ENCODE assay signal across 9 cellular contexts in the genomic region with DNA sequence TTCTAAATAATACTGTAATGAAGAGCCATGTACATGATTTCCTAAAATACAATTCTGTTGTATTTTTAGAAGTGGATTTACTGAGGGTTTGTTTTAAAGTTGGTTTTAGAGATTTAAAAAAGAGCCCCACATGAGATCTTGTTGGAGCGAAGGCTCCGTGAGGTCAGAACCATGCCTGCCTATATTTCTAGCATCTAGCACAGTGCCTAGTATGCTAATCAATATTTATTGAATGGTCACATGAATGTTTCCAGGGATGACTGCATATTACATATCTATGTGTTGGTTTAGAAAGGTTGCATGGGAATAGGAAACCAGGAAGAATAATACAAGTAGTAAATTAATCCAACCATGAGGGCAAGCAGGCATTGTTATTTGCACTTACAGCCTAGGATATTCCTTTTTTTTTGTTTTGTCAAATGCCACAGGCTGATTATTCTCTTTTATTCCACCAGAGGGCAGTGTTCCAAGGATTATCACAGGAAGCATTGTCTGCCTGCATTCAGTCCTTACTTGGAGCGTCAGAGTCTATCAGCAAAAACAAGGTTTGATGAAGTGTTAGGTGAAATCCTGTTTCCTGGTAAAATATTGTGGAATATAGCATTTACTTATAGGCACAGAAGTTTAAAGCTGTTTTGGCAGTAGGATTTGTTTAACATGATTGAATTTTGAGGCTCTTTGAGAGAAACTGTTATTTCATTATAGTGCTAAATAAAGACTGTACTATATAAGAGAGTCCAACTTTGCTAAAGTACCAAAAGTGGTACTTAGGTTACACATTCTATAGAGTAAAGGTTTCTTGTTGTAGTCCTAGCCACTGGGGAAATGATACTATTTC. TPM values are rescaled to one million over a fixed set of nuclear protein-coding genes. Genes with fewer than 3 reads are reported as not detected.
DNase-seq lines count a peak whose midpoint lies in the region; ATAC-seq and TF ChIP-seq lines count a peak whose summit lies in the region.
"Had no signal": no experiment of that assay in that cellular context is flagged by ENCODE, and none has a peak within 500 bp of the region (broad histone marks: within the 10 kb centered on the region; RNA-seq: fewer than 3 reads in every experiment).

No MANE protein-coding gene starts in this region.

- no peaks in the 10 kb centered on the region for H3K27me3 ChIP-seq in mesenchymal stem cell (ENCODE audit: control insufficient read depth in 1 of 2, insufficient read depth in 1 of 2, low read length in 2 of 2)

- H3K9me3 Mint-ChIP-seq in effector memory CD8-positive, alpha-beta T cell = no peaks in the 10 kb centered on the region
- H3K9me3 Mint-ChIP-seq: IgD-negative memory B cell had no signal

- H3K79me1 ChIP-seq in mesenchymal stem cell (replicated peaks; ENCODE audit: low read length, poor library complexity, severe bottlenecking) = peaks cover 14% of the 10 kb centered on the region

- H3K18ac ChIP-seq in mesenchymal stem cell (ENCODE audit: low read depth in 1 of 2, low read length in 2 of 2) = no peak overlapping the region

- no peak overlapping the region for H3K14ac ChIP-seq in mesenchymal stem cell (ENCODE audit: low read length in 2 of 2)

- no peak overlapping the region for H4K8ac ChIP-seq in mesenchymal stem cell (ENCODE audit: low read length)

- H3K4me2 ChIP-seq in mesenchymal stem cell (ENCODE audit: low read length, poor library complexity, severe bottlenecking) = no peak overlapping the region

- H3K4ac ChIP-seq in mesenchymal stem cell (ENCODE audit: low read depth in 1 of 2, low read length in 2 of 2) = no peak overlapping the region

- H2BK12ac ChIP-seq in mesenchymal stem cell (ENCODE audit: low read length in 2 of 2) = no peak overlapping the region

- peak; percentile 85 for ATAC-seq in effector memory CD8-positive, alpha-beta T cell (replicated peaks)
- ATAC-seq in HG02970 (IDR thresholded peaks at IDR 0.05; ENCODE audit: low FRiP score, unreplicated experiment) (no peak), GM21526 (IDR thresholded peaks at IDR 0.05; ENCODE audit: low FRiP score, unreplicated experiment) (no peak)

- no peak overlapping the region for H2AK5ac ChIP-seq in mesenchymal stem cell (ENCODE audit: low read length, severe bottlenecking)

- H3K27ac ChIP-seq in mesenchymal stem cell (ENCODE audit: low read length, poor library complexity, severe bottlenecking) = no peak overlapping the region

- DNase-seq in AG20443 (ENCODE audit: low spot score) (peak; percentile 74), GM12864 (ENCODE audit: low read depth) (peak; percentile 19), NCI-H1105 (lab: John Stamatoyannopoulos, UW) (peak; percentile 47), SKM-1 treated with dmso at 0.1 percent for 144 hours (lab: John Stamatoyannopoulos, UW; ENCODE audit: unreplicated experiment) (peak; percentile 72), mesenchymal stem cell (peak; percentile 77)
- DNase-seq in effector memory CD8-positive, alpha-beta T cell = peak; percentile 35 to 43 (median 37)

- H3K4me3 Mint-ChIP-seq in effector memory CD8-positive, alpha-beta T cell = no peak overlapping the region
- H3K4me3 Mint-ChIP-seq: IgD-negative memory B cell had no signal

- H4K91ac ChIP-seq in mesenchymal stem cell (ENCODE audit: low read length) = no peak overlapping the region

- H3K27ac Mint-ChIP-seq in effector memory CD8-positive, alpha-beta T cell = peak overlapping the region; percentile 29 to 45

- peak; percentile 67 for TF ChIP-seq CTCF in GM12864 (IDR thresholded peaks at IDR 0.05; ENCODE audit: low read depth, low read length, missing control alignments)

- no peak overlapping the region for H2AFZ ChIP-seq in mesenchymal stem cell (ENCODE audit: low read depth, low read length)

- peaks cover under 1 to 2% of the 10 kb centered on the region in 2 donors for H3K4me1 Mint-ChIP-seq in effector memory CD8-positive, alpha-beta T cell (ENCODE audit: low read depth in 2 of 2)

- H3K27me3 Mint-ChIP-seq in effector memory CD8-positive, alpha-beta T cell = no peaks in the 10 kb centered on the region
- H3K27me3 Mint-ChIP-seq: IgD-negative memory B cell had no signal

- no peak overlapping the region for H2BK5ac ChIP-seq in mesenchymal stem cell (ENCODE audit: low read depth, low read length, poor library complexity, severe bottlenecking)

- no peaks in the 10 kb centered on the region for H3K9me3 ChIP-seq in mesenchymal stem cell (ENCODE audit: control insufficient read depth, low read length)

- H3K4me1 ChIP-seq in mesenchymal stem cell (ENCODE audit: control insufficient read depth, insufficient read depth, low read depth, low read length) = peaks cover 1% of the 10 kb centered on the region

- H3K36me3 ChIP-seq in mesenchymal stem cell (ENCODE audit: control insufficient read depth in 1 of 2, insufficient read depth in 2 of 2, low read depth in 1 of 2, low read length in 2 of 2) = peaks cover 26 to 88% of the 10 kb centered on the region in 2 experiments

- H3K23ac ChIP-seq in mesenchymal stem cell (ENCODE audit: low read length in 2 of 2) = no peak overlapping the region

- peaks cover 79% of the 10 kb centered on the region for H3K36me3 Mint-ChIP-seq in effector memory CD8-positive, alpha-beta T cell (ENCODE audit: insufficient read depth)

- no peak overlapping the region for H2BK15ac ChIP-seq in mesenchymal stem cell (ENCODE audit: low read depth, poor library complexity, severe bottlenecking)

- 81% methylated on average over 3 of the region's 3 CpGs for WGBS in mesenchymal stem cell

- H3K9ac ChIP-seq in mesenchymal stem cell (ENCODE audit: low read length) = peak overlapping the region; percentile 42

- H3K4me3 ChIP-seq in GM12864 (ENCODE audit: low read depth, low read length) (no peak overlapping the region), mesenchymal stem cell (ENCODE audit: insufficient read depth in 1 of 2, low read depth in 1 of 2, low read length in 2 of 2) (no peak overlapping the region)

- H2BK120ac ChIP-seq in mesenchymal stem cell (ENCODE audit: low read depth, low read length) = no peak overlapping the region

RNA-seq across cellular contexts. Expression of a gene that starts 46.8 kb away (rescaled TPM):
- polyA plus RNA-seq in mesenchymal stem cell (2013, experiment 1 of 2) = 19.8 TPM
- 24.8 TPM for polyA plus RNA-seq in mesenchymal stem cell (2013, experiment 2 of 2)

Comparison
In these comparisons a context has a peak if more than half of its experiments do, and no peak if none do; other contexts are left out.
1. DNase-seq: peak in every context shown above with its lines; median percentile 77 in mesenchymal stem cell; 74 in AG20443; 72 in SKM-1 treated with dmso at 0.1 percent for 144 hours; 47 in NCI-H1105; 37 in effector memory CD8-positive, alpha-beta T cell; 19 in GM12864.